Comparison of ENCODE assay signal across 18 cellular contexts in the genomic region with DNA sequence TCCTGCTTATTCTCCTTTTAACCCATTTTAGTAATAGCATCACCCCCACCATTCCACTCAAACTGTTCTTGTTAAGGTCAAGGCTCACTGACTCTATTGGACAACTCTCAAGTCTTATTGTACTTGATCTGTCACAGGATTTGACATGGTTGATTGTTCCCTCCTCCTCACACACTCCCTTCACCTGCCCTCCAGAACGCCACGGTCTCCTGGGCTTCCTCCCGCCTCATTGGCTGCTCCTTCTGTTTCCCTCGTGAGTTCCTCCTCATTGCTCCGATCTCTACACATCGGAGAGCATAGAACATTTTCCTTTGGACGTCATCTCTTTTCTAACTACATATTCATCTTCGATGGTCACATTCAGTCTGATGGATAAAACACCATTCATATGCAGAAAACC. TPM values are rescaled to one million over a fixed set of nuclear protein-coding genes. Genes with fewer than 3 reads are reported as not detected.
"Had no signal": no experiment of that assay in that cellular context is flagged by ENCODE, and none has a peak within 500 bp of the region (broad histone marks: within the 10 kb centered on the region; RNA-seq: fewer than 3 reads in every experiment).

No MANE protein-coding gene starts in this region.

- H3K36me3 Mint-ChIP-seq: IgD-negative memory B cell had no signal

- H3K27ac Mint-ChIP-seq: IgD-negative memory B cell had no signal

- FAIRE-seq: HepG2 had no signal

- H3K4me2 ChIP-seq: KMS-11 had no signal

- DNase-seq: Kasumi-1, MM.1S, NCI-H1092 treated with DMSO at 0.1 percent for 48 hours, NCI-H1436, NCI-H2029, NCI-H2171 treated with DMSO at 0.1 percent for 48 hours, NCI-H345, NCI-H526, NCI-H82, SHP77 had no signal

- H3K4me3 Mint-ChIP-seq: IgD-negative memory B cell had no signal

- H3K4me3 ChIP-seq: K562 had no signal

- H3K4me1 Mint-ChIP-seq: IgD-negative memory B cell had no signal

- H3K27ac ChIP-seq: KMS-11, RWPE1 had no signal

RNA-seq across cellular contexts. Expression of a gene that starts 55.1 kb away (rescaled TPM):
- total RNA-seq: HepG2, HT1080, K562, M059J, SK-MEL-5 had no signal
